13 cellular contexts compared by ENCODE assay signal in genomic region chrX:129557844-129558243, GRCh38. TPM values are rescaled to one million over a fixed set of nuclear protein-coding genes. Genes with fewer than 3 reads are reported as not detected.
"Had no signal": no experiment of that assay in that cellular context is flagged by ENCODE, and none has a peak within 500 bp of the region (broad histone marks: within the 10 kb centered on the region; RNA-seq: fewer than 3 reads in every experiment).

No MANE protein-coding gene starts in this region.

- ATAC-seq: left colon; stimulated activated memory B cell treated with anti-CD40 and anti-IgM and Interleukin-4, amounts not matched to agents 10 μg/mL and 1 μg/mL and 100 μg/mL, for 72 hours; T-helper 17 cell had no signal

- H3K27ac Mint-ChIP-seq: activated CD4-positive, alpha-beta T cell treated with anti-CD3 and anti-CD28 coated beads, Interleukin-2, amount 10 ng/mL, durations not matched to agents 7 days and 5 days; activated naive CD8-positive, alpha-beta T cell treated with anti-CD3 and anti-CD28 coated beads, Interleukin-2, amount 10 ng/mL, durations not matched to agents 7 days and 5 days; activated T-helper 1 cell treated with anti-CD3 and anti-CD28 coated beads, Interleukin-12 subunit alpha, Interleukin-12 subunit beta, Interleukin-2, Interleukin-4 antibody, amounts not matched to agents 30 ng/mL and 10 ng/mL and 1 ng/mL, durations not matched to agents 14 hours and 24 hours and 36 hours; stimulated activated memory B cell treated with anti-CD40 and anti-IgM and Interleukin-4, amounts not matched to agents 10 μg/mL and 1 μg/mL and 100 μg/mL, for 72 hours; T-helper 17 cell had no signal

- H3K4me1 Mint-ChIP-seq: activated CD4-positive, alpha-beta T cell treated with anti-CD3 and anti-CD28 coated beads, Interleukin-2, amount 10 ng/mL, durations not matched to agents 7 days and 5 days; activated naive CD8-positive, alpha-beta T cell treated with anti-CD3 and anti-CD28 coated beads, Interleukin-2, amount 10 ng/mL, durations not matched to agents 7 days and 5 days; stimulated activated memory B cell treated with anti-CD40 and anti-IgM and Interleukin-4, amounts not matched to agents 10 μg/mL and 1 μg/mL and 100 μg/mL, for 72 hours; T-helper 17 cell had no signal

- H3K27me3 Mint-ChIP-seq: activated CD4-positive, alpha-beta T cell treated with anti-CD3 and anti-CD28 coated beads, Interleukin-2, amount 10 ng/mL, durations not matched to agents 7 days and 5 days; activated naive CD8-positive, alpha-beta T cell treated with anti-CD3 and anti-CD28 coated beads, Interleukin-2, amount 10 ng/mL, durations not matched to agents 7 days and 5 days; naive B cell; stimulated activated memory B cell treated with anti-CD40 and anti-IgM and Interleukin-4, amounts not matched to agents 10 μg/mL and 1 μg/mL and 100 μg/mL, for 72 hours; T-helper 17 cell had no signal

- H3K4me3 Mint-ChIP-seq: activated CD4-positive, alpha-beta T cell treated with anti-CD3 and anti-CD28 coated beads, Interleukin-2, amount 10 ng/mL, durations not matched to agents 7 days and 5 days; activated naive CD8-positive, alpha-beta T cell treated with anti-CD3 and anti-CD28 coated beads, Interleukin-2, amount 10 ng/mL, durations not matched to agents 7 days and 5 days; activated T-helper 1 cell treated with anti-CD3 and anti-CD28 coated beads, Interleukin-12 subunit alpha, Interleukin-12 subunit beta, Interleukin-2, Interleukin-4 antibody, amounts not matched to agents 30 ng/mL and 10 ng/mL and 1 ng/mL, durations not matched to agents 14 hours and 24 hours and 36 hours; naive B cell; stimulated activated memory B cell treated with anti-CD40 and anti-IgM and Interleukin-4, amounts not matched to agents 10 μg/mL and 1 μg/mL and 100 μg/mL, for 72 hours; T-helper 17 cell had no signal

- H3K4me3 ChIP-seq: SJCRH30 had no signal

- H3K4me1 ChIP-seq: SJCRH30 had no signal

- H3K36me3 ChIP-seq: SJCRH30 had no signal

- H3K27ac ChIP-seq: SJCRH30 had no signal

- H3K9me3 Mint-ChIP-seq: activated CD4-positive, alpha-beta T cell treated with anti-CD3 and anti-CD28 coated beads, Interleukin-2, amount 10 ng/mL, durations not matched to agents 7 days and 5 days; activated naive CD8-positive, alpha-beta T cell treated with anti-CD3 and anti-CD28 coated beads, Interleukin-2, amount 10 ng/mL, durations not matched to agents 7 days and 5 days; activated T-helper 1 cell treated with anti-CD3 and anti-CD28 coated beads, Interleukin-12 subunit alpha, Interleukin-12 subunit beta, Interleukin-2, Interleukin-4 antibody, amounts not matched to agents 30 ng/mL and 10 ng/mL and 1 ng/mL, durations not matched to agents 14 hours and 24 hours and 36 hours; stimulated activated memory B cell treated with anti-CD40 and anti-IgM and Interleukin-4, amounts not matched to agents 10 μg/mL and 1 μg/mL and 100 μg/mL, for 72 hours had no signal

- H3K9me3 ChIP-seq: SJCRH30 had no signal

- DNase-seq: activated CD4-positive, alpha-beta T cell treated with anti-CD3 and anti-CD28 coated beads, Interleukin-2, amount 10 ng/mL, durations not matched to agents 7 days and 5 days; activated CD4-positive, CD25-positive, alpha-beta regulatory T cell; activated naive CD8-positive, alpha-beta T cell treated with anti-CD3 and anti-CD28 coated beads, Interleukin-2, amount 10 ng/mL, durations not matched to agents 7 days and 5 days; aorta; effector CD8-positive, alpha-beta T cell; left colon; naive B cell; retina; SJCRH30; stimulated activated CD4-positive, alpha-beta T cell treated with anti-CD3 and anti-CD28 coated beads, Interleukin-2, amount 100 ng/mL, for 48 hours; T-helper 17 cell had no signal

RNA-seq across cellular contexts. Expression of gene SMARCA1, which starts 34.6 kb away (rescaled TPM):
- total RNA-seq: activated CD4-positive, alpha-beta T cell treated with anti-CD3 and anti-CD28 coated beads, Interleukin-2, amount 10 ng/mL, durations not matched to agents 7 days and 5 days; activated T-helper 1 cell treated with anti-CD3 and anti-CD28 coated beads, Interleukin-12 subunit alpha, Interleukin-12 subunit beta, Interleukin-2, Interleukin-4 antibody, amounts not matched to agents 30 ng/mL and 10 ng/mL and 1 ng/mL, durations not matched to agents 14 hours and 24 hours and 36 hours had no signal
